23 cellular contexts compared by ENCODE assay signal in genomic region chr10:30166929-30167328, GRCh38.
DNase-seq lines count a peak whose midpoint lies in the region; ATAC-seq, FAIRE-seq and TF ChIP-seq lines count a peak whose summit lies in the region.
"Had no signal": no experiment of that assay in that cellular context is flagged by ENCODE, and none has a peak within 500 bp of the region (broad histone marks: within the 10 kb centered on the region; RNA-seq: fewer than 3 reads in every experiment).

No MANE protein-coding gene starts in this region.

- ATAC-seq in A549, result no peak
- no peak for ATAC-seq in HG03045 (IDR thresholded peaks at IDR 0.05; ENCODE audit: unreplicated experiment)
- no peak for ATAC-seq in GM19467 (IDR thresholded peaks at IDR 0.05; ENCODE audit: unreplicated experiment)
- ATAC-seq: CD8-positive, alpha-beta T cell; GM23338; HCT116 had no signal

- TF ChIP-seq POLR2A in A549 (IDR thresholded peaks at IDR 0.05; ENCODE audit: low read length), result no peak

- no peak for TF ChIP-seq CTCF in A549 (IDR thresholded peaks at IDR 0.05)
- TF ChIP-seq CTCF in HEK293 (tag by site-specific recombination; IDR thresholded peaks at IDR 0.05), result no peak

- DNase-seq in A549 (ENCODE audit: low read depth in 1 of 2, low spot score in 1 of 2) (no peak), amniotic epithelial cell (ENCODE audit: low read depth) (peak; percentile 15), glomerular visceral epithelial cell (ENCODE audit: extremely low spot score) (peak; percentile 9), NCI-H1694 treated with DMSO at 0.1 percent for 48 hours (lab: John Stamatoyannopoulos, UW) (no peak)
- no peak for DNase-seq in activated effector memory CD4-positive, alpha-beta T cell treated with Interleukin-2 at 50 U/mL for 16 hours
- DNase-seq: 8988T; CD4-positive, CD25-positive, alpha-beta regulatory T cell; CD8-positive, alpha-beta T cell; DMS 273 treated with DMSO at 0.1 percent for 48 hours; DMS79; H9; HFFc6 had no signal

- H3K9me3 ChIP-seq in A549 (no peaks in the 10 kb centered on the region; the same call in 2 of the 3 replicates), HEK293 (ENCODE audit: control insufficient read depth, insufficient read depth, low read depth, low read length) (no peaks in the 10 kb centered on the region)

- no peak for TF ChIP-seq RAD21 in A549 (conservative IDR thresholded peaks at IDR 0.05 in 1 of 2, IDR thresholded peaks at IDR 0.05 in 1 of 2)

- H3K4me3 ChIP-seq in A549, result no peak overlapping the region
- no peak overlapping the region for H3K4me3 ChIP-seq in HEK293 (ENCODE audit: low read depth, low read length)
- H3K4me3 ChIP-seq: BLaER1, GM23338 had no signal

- POLR2A ChIA-PET in A549 (lab: Yijun Ruan, JAX), result interaction anchor here (0.6 kb wide), 1 partner anchor 182 kb away, joined by 3 read pairs; the partner anchor contains the start of gene MTPAP
- POLR2A ChIA-PET in HEK293 (lab: Yijun Ruan, JAX), result no interaction called here

- H3K27ac ChIP-seq in A549, result no peak overlapping the region
- no peak overlapping the region for H3K27ac ChIP-seq in HEK293 (ENCODE audit: extremely low read depth, low read depth, low read length)
- H3K27ac ChIP-seq: BLaER1, C4-2B had no signal

- TF ChIP-seq EP300 in A549 (IDR thresholded peaks at IDR 0.05), result no peak

- H3K4me2 ChIP-seq in A549, result no peak overlapping the region
- H3K4me2 ChIP-seq: BLaER1, GM23338 had no signal

- 59% methylated on average over 5 of the region's 5 CpGs for WGBS in A549 (ENCODE audit: missing lambda C conversion rate)

- no peaks in the 10 kb centered on the region for H3K36me3 ChIP-seq in HEK293 (ENCODE audit: control insufficient read depth in 2 of 2, insufficient read depth in 1 of 2, low read length in 2 of 2)
- H3K36me3 ChIP-seq: BLaER1 had no signal

- H3K4me1 ChIP-seq in A549 (no peaks in the 10 kb centered on the region), HEK293 (ENCODE audit: control insufficient read depth, insufficient read depth, low read length) (no peaks in the 10 kb centered on the region)
- H3K4me1 ChIP-seq: BLaER1 had no signal

- CTCF ChIA-PET in A549 (lab: Yijun Ruan, JAX) (interaction anchor here (0.9 to 1.3 kb wide), 2 partner anchors 20 to 21 kb away, joined by 3 read pairs; no protein-coding TSS in a partner anchor), HEK293 (lab: Yijun Ruan, JAX) (no interaction called here)

- FAIRE-seq in A549 (lab: Jason Lieb, UNC), result no peak
- FAIRE-seq: D721Med, G401.6, GM12892, GM19239 had no signal

TF ChIP-seq in A549, 52 proteins besides CTCF, POLR2A, EP300 and RAD21:
- TF ChIP-seq ZC3H11A (IDR thresholded peaks at IDR 0.05) (peak; percentile 43), EHMT2 (IDR thresholded peaks at IDR 0.05; ENCODE audit: low read depth) (no peak)

TF ChIP-seq in HEK293, 187 proteins besides CTCF, POLR2A, EP300 and RAD21 (continues in another document):
- TF ChIP-seq ZNF248 (tag by site-specific recombination; IDR thresholded peaks at IDR 0.05) (no peak), ELK4 (IDR thresholded peaks at IDR 0.05; ENCODE audit: borderline replicate concordance, low read depth, low read length) (no peak), ZNF140 (tag by site-specific recombination; IDR thresholded peaks at IDR 0.05) (0 out of 2 replicates have a peak, but pooled peaks have one; percentile 19), IKZF3 (tag by site-specific recombination; IDR thresholded peaks at IDR 0.05) (no peak), ZNF530 (tag by site-specific recombination; IDR thresholded peaks at IDR 0.05; ENCODE audit: low read depth) (no peak), ZNF514 (tag by site-specific recombination; IDR thresholded peaks at IDR 0.05) (no peak), ZNF510 (tag by site-specific recombination; IDR thresholded peaks at IDR 0.05; ENCODE audit: insufficient replicate concordance) (no peak), ZNF707 (tag by site-specific recombination; IDR thresholded peaks at IDR 0.05) (no peak), ZNF555 (tag by site-specific recombination; conservative IDR thresholded peaks at IDR 0.05) (peak; percentile 40), ZNF16 (tag by site-specific recombination; IDR thresholded peaks at IDR 0.05; ENCODE audit: low read depth) (no peak), ZNF426 (tag by site-specific recombination; IDR thresholded peaks at IDR 0.05) (peak; percentile 54), ZNF623 (tag by site-specific recombination; IDR thresholded peaks at IDR 0.05) (no peak), ZNF274 (IDR thresholded peaks at IDR 0.05; ENCODE audit: low read length) (no peak), ZNF274 (tag by site-specific recombination; IDR thresholded peaks at IDR 0.05; ENCODE audit: borderline replicate concordance) (no peak), ZNF394 (tag by site-specific recombination; IDR thresholded peaks at IDR 0.05; ENCODE audit: borderline replicate concordance) (peak; percentile 76), YY1 (tag by site-specific recombination; IDR thresholded peaks at IDR 0.05) (no peak), OSR2 (tag by site-specific recombination; IDR thresholded peaks at IDR 0.05) (no peak), ZNF692 (tag by site-specific recombination; IDR thresholded peaks at IDR 0.05) (no peak)
- TF ChIP-seq, protein P1, sequence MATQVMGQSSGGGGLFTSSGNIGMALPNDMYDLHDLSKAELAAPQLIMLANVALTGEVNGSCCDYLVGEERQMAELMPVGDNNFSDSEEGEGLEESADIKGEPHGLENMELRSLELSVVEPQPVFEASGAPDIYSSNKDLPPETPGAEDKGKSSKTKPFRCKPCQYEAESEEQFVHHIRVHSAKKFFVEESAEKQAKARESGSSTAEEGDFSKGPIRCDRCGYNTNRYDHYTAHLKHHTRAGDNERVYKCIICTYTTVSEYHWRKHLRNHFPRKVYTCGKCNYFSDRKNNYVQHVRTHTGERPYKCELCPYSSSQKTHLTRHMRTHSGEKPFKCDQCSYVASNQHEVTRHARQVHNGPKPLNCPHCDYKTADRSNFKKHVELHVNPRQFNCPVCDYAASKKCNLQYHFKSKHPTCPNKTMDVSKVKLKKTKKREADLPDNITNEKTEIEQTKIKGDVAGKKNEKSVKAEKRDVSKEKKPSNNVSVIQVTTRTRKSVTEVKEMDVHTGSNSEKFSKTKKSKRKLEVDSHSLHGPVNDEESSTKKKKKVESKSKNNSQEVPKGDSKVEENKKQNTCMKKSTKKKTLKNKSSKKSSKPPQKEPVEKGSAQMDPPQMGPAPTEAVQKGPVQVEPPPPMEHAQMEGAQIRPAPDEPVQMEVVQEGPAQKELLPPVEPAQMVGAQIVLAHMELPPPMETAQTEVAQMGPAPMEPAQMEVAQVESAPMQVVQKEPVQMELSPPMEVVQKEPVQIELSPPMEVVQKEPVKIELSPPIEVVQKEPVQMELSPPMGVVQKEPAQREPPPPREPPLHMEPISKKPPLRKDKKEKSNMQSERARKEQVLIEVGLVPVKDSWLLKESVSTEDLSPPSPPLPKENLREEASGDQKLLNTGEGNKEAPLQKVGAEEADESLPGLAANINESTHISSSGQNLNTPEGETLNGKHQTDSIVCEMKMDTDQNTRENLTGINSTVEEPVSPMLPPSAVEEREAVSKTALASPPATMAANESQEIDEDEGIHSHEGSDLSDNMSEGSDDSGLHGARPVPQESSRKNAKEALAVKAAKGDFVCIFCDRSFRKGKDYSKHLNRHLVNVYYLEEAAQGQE (tag by site-specific recombination; IDR thresholded peaks at IDR 0.05), result no peak
- TF ChIP-seq, protein P2, sequence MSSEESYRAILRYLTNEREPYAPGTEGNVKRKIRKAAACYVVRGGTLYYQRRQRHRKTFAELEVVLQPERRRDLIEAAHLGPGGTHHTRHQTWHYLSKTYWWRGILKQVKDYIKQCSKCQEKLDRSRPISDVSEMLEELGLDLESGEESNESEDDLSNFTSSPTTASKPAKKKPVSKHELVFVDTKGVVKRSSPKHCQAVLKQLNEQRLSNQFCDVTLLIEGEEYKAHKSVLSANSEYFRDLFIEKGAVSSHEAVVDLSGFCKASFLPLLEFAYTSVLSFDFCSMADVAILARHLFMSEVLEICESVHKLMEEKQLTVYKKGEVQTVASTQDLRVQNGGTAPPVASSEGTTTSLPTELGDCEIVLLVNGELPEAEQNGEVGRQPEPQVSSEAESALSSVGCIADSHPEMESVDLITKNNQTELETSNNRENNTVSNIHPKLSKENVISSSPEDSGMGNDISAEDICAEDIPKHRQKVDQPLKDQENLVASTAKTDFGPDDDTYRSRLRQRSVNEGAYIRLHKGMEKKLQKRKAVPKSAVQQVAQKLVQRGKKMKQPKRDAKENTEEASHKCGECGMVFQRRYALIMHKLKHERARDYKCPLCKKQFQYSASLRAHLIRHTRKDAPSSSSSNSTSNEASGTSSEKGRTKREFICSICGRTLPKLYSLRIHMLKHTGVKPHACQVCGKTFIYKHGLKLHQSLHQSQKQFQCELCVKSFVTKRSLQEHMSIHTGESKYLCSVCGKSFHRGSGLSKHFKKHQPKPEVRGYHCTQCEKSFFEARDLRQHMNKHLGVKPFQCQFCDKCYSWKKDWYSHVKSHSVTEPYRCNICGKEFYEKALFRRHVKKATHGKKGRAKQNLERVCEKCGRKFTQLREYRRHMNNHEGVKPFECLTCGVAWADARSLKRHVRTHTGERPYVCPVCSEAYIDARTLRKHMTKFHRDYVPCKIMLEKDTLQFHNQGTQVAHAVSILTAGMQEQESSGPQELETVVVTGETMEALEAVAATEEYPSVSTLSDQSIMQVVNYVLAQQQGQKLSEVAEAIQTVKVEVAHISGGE (tag by site-specific recombination; conservative IDR thresholded peaks at IDR 0.05; ENCODE audit: low read depth), result peak; percentile 55

Comparison
In these comparisons a context has a peak if more than half of its experiments do, and no peak if none do; other contexts are left out.
1. DNase-seq: peak in amniotic epithelial cell (single experiment) and glomerular visceral epithelial cell (single experiment); none in A549 (0 of 2), NCI-H1694 treated with DMSO at 0.1 percent for 48 hours (single experiment) and activated effector memory CD4-positive, alpha-beta T cell treated with Interleukin-2 at 50 U/mL for 16 hours (single experiment).